In the genomic region with DNA sequence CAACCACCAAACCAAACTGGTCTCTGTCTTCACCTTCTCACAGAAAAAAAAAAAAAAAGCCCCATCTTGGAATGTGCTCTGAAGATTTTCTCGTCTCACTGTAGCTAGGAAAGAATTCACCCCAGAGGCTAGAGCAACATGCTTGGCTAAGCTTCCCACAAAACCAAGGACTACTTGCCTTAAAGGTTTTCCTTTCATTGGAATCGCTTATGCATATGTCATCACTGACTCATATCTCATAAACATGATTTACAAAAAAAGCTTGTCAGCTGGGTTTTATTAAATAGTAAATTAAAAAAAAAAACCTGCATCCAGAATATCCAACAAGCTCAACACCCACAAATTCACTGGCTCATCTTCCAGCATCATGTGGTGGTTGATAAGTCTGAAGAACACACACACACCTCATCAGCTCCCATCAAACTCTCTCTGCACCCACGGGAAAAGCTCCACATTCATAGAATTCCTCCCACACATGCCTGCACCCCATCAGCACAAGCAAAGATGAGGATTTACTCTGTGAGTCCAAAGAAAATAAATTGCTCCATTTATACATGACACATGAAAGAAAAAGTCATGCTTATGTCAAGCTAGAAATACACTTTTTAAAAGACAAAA, we compare ENCODE assay signal across 1 cellular context.
TF ChIP-seq lines count a peak whose summit lies in the region.

No MANE protein-coding gene starts in this region.

TF ChIP-seq in SK-N-SH, 30 proteins besides CTCF, POLR2A, EP300 and RAD21 (continued from another document):
- TF ChIP-seq, protein P1, sequence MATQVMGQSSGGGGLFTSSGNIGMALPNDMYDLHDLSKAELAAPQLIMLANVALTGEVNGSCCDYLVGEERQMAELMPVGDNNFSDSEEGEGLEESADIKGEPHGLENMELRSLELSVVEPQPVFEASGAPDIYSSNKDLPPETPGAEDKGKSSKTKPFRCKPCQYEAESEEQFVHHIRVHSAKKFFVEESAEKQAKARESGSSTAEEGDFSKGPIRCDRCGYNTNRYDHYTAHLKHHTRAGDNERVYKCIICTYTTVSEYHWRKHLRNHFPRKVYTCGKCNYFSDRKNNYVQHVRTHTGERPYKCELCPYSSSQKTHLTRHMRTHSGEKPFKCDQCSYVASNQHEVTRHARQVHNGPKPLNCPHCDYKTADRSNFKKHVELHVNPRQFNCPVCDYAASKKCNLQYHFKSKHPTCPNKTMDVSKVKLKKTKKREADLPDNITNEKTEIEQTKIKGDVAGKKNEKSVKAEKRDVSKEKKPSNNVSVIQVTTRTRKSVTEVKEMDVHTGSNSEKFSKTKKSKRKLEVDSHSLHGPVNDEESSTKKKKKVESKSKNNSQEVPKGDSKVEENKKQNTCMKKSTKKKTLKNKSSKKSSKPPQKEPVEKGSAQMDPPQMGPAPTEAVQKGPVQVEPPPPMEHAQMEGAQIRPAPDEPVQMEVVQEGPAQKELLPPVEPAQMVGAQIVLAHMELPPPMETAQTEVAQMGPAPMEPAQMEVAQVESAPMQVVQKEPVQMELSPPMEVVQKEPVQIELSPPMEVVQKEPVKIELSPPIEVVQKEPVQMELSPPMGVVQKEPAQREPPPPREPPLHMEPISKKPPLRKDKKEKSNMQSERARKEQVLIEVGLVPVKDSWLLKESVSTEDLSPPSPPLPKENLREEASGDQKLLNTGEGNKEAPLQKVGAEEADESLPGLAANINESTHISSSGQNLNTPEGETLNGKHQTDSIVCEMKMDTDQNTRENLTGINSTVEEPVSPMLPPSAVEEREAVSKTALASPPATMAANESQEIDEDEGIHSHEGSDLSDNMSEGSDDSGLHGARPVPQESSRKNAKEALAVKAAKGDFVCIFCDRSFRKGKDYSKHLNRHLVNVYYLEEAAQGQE (IDR thresholded peaks at IDR 0.05; ENCODE audit: low read depth, low read length): no peak
- no peak; the same call in 1 of the 2 replicates for TF ChIP-seq MAX (IDR thresholded peaks at IDR 0.05; ENCODE audit: low read depth)
- peak; percentile 33 for TF ChIP-seq FOXM1 (IDR thresholded peaks at IDR 0.05; ENCODE audit: low read depth)
- TF ChIP-seq TAF1 (IDR thresholded peaks at IDR 0.05; ENCODE audit: borderline replicate concordance, low read depth, low read length): no peak
